8 cellular contexts compared by ENCODE assay signal in the genomic region with DNA sequence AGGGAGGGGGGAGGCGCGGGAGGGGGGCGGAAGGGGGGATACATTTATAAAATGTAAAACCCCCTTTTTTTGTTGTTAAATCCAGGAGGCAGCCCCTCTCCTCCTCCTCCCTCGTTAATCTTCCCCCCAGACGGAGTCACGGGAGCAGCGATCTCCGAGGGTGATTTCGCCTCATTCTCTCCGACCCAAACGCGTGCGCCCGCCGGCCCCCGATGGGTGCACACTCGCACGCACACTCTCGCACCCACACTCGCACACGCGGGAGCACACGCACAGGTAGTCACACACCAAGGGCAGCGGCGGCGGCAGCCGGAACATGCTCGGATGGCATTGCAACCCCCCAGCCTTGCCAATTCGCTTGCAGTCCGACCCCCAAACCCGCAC. TPM values are rescaled to one million over a fixed set of nuclear protein-coding genes. Genes with fewer than 3 reads are reported as not detected.
A peak's percentile ranks its signal among the peaks of the same experiment; 100 is the strongest.
DNase-seq lines count a peak whose midpoint lies in the region; ATAC-seq, FAIRE-seq and TF ChIP-seq lines count a peak whose summit lies in the region.

No MANE protein-coding gene starts in this region.

- peaks cover 11 to 15% of the 10 kb centered on the region in 2 donors for H3K4me1 ChIP-seq in kidney (ENCODE audit: control insufficient read depth in 1 of 2, insufficient read depth in 1 of 2, low read depth in 1 of 2, low read length in 2 of 2)

- no peak for FAIRE-seq in kidney (lab: Jason Lieb, UNC)

- intact Hi-C loops in kidney (cut with DNase I): no loop called here

- TF ChIP-seq CTCF in astrocyte of the cerebellum (IDR thresholded peaks at IDR 0.05; ENCODE audit: low read depth, low read length, missing control alignments) (no peak), kidney (IDR thresholded peaks at IDR 0.05; ENCODE audit: borderline replicate concordance, extremely low read depth, insufficient read depth) (no peak)

- H3K27ac ChIP-seq in kidney (ENCODE audit: low read depth in 2 of 2, low read length in 2 of 2): peak overlapping the region; percentile 99

- H3K4me3 ChIP-seq in astrocyte of the cerebellum (ENCODE audit: low read depth, low read length) (peak overlapping the region; percentile 96), kidney (ENCODE audit: low read length in 2 of 2) (peak overlapping the region; percentile 94 to 98)

- ATAC-seq in GM19351 (IDR thresholded peaks at IDR 0.05; ENCODE audit: unreplicated experiment): no peak

- H3K9ac ChIP-seq in kidney (ENCODE audit: low read length in 2 of 2): peak overlapping the region; percentile 90 to 96

- no peaks in the 10 kb centered on the region for H3K36me3 ChIP-seq in kidney (ENCODE audit: control insufficient read depth in 1 of 2, insufficient read depth in 2 of 2, low read length in 2 of 2)

- no peaks in the 10 kb centered on the region for H3K9me3 ChIP-seq in kidney (ENCODE audit: control insufficient read depth in 1 of 2, low read length in 2 of 2)

- DNase-seq in NCI-H748 (lab: John Stamatoyannopoulos, UW; ENCODE audit: unreplicated experiment) (peak; percentile 59), NCI-H748 treated with DMSO at 0.1 percent for 48 hours (lab: John Stamatoyannopoulos, UW) (no peak), T-helper 1 cell (peak; percentile 11 to 63 (median 41)), astrocyte of the cerebellum (ENCODE audit: low read depth) (no peak), kidney (peak; percentile 86), NCI-H1048 (lab: John Stamatoyannopoulos, UW) (no peak)
- DNase-seq in stimulated activated CD4-positive, alpha-beta T cell treated with anti-CD3 and anti-CD28 coated beads, Interleukin-1b, Interleukin-23, amount 100 ng/mL, for 24 hours (ENCODE audit: low read depth in 4 of 4, low spot score in 1 of 4): peak in 3 of 4 experiments; percentile 35 to 50 (median 44)

- in situ Hi-C loops in astrocyte of the cerebellum (cut with HindIII; ENCODE audit: low sequenced_read_pairs): no loop called here

RNA-seq across cellular contexts. Expression of a gene that starts 0.5 kb away (rescaled TPM):
- total RNA-seq in kidney: 113 TPM
- polyA plus RNA-seq in kidney (ENCODE audit: insufficient read depth, low read depth, low replicate concordance): 148 TPM

Comparison
In these comparisons a context has a peak if more than half of its experiments do, and no peak if none do; other contexts are left out.
1. DNase-seq: peak in NCI-H748 (single experiment), T-helper 1 cell (5 of 5), kidney (single experiment) and stimulated activated CD4-positive, alpha-beta T cell treated with anti-CD3 and anti-CD28 coated beads, Interleukin-1b, Interleukin-23, amount 100 ng/mL, for 24 hours (3 of 4); none in NCI-H748 treated with DMSO at 0.1 percent for 48 hours (single experiment), astrocyte of the cerebellum (single experiment) and NCI-H1048 (single experiment).